Comparison of ENCODE assay signal across 8 cellular contexts in the genomic region with DNA sequence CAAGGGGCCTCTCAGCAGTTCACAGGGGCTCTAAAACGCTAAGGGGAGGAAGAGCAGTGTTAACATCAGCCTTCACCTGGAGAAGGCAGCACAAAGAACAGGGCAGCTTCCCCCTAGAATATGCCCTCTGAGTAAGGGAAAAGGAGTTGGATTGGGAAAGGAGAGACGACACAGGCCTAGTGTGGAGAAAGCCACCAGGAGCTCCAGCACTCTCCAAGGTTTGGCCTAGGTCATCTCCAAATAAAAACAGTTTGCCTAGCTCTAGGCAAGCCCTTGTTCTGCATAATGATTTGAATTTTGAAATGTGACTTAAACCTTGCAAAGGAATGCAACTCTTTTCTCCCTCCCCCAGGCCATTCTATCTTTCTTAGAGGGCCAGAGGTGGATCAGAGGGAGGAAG.
DNase-seq lines count a peak whose midpoint lies in the region; ATAC-seq and TF ChIP-seq lines count a peak whose summit lies in the region.

No MANE protein-coding gene starts in this region.

- H3K4me3 Mint-ChIP-seq in activated CD4-positive, alpha-beta memory T cell treated with anti-CD3 and anti-CD28 coated beads, Interleukin-2, amount 10 ng/mL, durations not matched to agents 7 days and 5 days, result peak overlapping the region; percentile 94

- no peaks in the 10 kb centered on the region for H3K9me3 ChIP-seq in HEK293 (ENCODE audit: control insufficient read depth, insufficient read depth, low read depth, low read length)
- no peaks in the 10 kb centered on the region for H3K9me3 ChIP-seq in hepatocyte (ENCODE audit: low read depth)
- H3K9me3 ChIP-seq in smooth muscle cell (replicated peaks; ENCODE audit: low read depth), result no peaks in the 10 kb centered on the region

- H3K36me3 Mint-ChIP-seq in activated CD4-positive, alpha-beta memory T cell treated with anti-CD3 and anti-CD28 coated beads, Interleukin-2, amount 10 ng/mL, durations not matched to agents 7 days and 5 days (ENCODE audit: low read depth), result no peaks in the 10 kb centered on the region

- ATAC-seq in HG03108 (IDR thresholded peaks at IDR 0.05; ENCODE audit: unreplicated experiment), result no peak

- H3K27me3 Mint-ChIP-seq in activated CD4-positive, alpha-beta memory T cell treated with anti-CD3 and anti-CD28 coated beads, Interleukin-2, amount 10 ng/mL, durations not matched to agents 7 days and 5 days, result no peaks in the 10 kb centered on the region

- no peak for TF ChIP-seq CTCF in HEK293 (tag by site-specific recombination; IDR thresholded peaks at IDR 0.05)
- TF ChIP-seq CTCF in hepatocyte (IDR thresholded peaks at IDR 0.05; ENCODE audit: poor library complexity), result no peak
- TF ChIP-seq CTCF in smooth muscle cell (IDR thresholded peaks at IDR 0.05; ENCODE audit: borderline replicate concordance, insufficient read depth, poor library complexity, severe bottlenecking), result no peak

- H3F3A ChIP-seq in smooth muscle cell (ENCODE audit: low read depth), result peaks cover 3% of the 10 kb centered on the region

- no peaks in the 10 kb centered on the region for H3K27me3 ChIP-seq in hepatocyte
- H3K27me3 ChIP-seq in smooth muscle cell (ENCODE audit: low read depth), result no peaks in the 10 kb centered on the region

- no peaks in the 10 kb centered on the region for H4K20me1 ChIP-seq in hepatocyte (ENCODE audit: insufficient read depth, poor library complexity, severe bottlenecking)
- no peaks in the 10 kb centered on the region for H4K20me1 ChIP-seq in smooth muscle cell (ENCODE audit: low read depth)

- WGBS in hepatocyte (ENCODE audit: low lambda C conversion rate, missing lambda C conversion rate), result 33% methylated on average over 2 of the region's 2 CpGs
- 15% methylated on average over 2 of the region's 2 CpGs for WGBS in smooth muscle cell (ENCODE audit: low lambda C conversion rate)

- no peaks in the 10 kb centered on the region for H3K36me3 ChIP-seq in HEK293 (ENCODE audit: control insufficient read depth in 2 of 2, insufficient read depth in 1 of 2, low read length in 2 of 2)
- no peaks in the 10 kb centered on the region for H3K36me3 ChIP-seq in hepatocyte (replicated peaks; ENCODE audit: insufficient read depth, low read depth)
- H3K36me3 ChIP-seq in smooth muscle cell (ENCODE audit: low read depth), result no peaks in the 10 kb centered on the region

- peak overlapping the region; percentile 46 for H3K9ac ChIP-seq in smooth muscle cell (ENCODE audit: low read depth)

- H3K4me2 ChIP-seq in hepatocyte (peak overlapping the region; percentile 73), smooth muscle cell (peak overlapping the region; percentile 84)

- no peaks in the 10 kb centered on the region for H3K9me3 Mint-ChIP-seq in activated CD4-positive, alpha-beta memory T cell treated with anti-CD3 and anti-CD28 coated beads, Interleukin-2, amount 10 ng/mL, durations not matched to agents 7 days and 5 days

- H2AFZ ChIP-seq in hepatocyte, result peak overlapping the region; percentile 47
- H2AFZ ChIP-seq in smooth muscle cell (ENCODE audit: low read depth), result peak overlapping the region; percentile 94

- peaks cover 8% of the 10 kb centered on the region for H3K4me1 ChIP-seq in HEK293 (ENCODE audit: control insufficient read depth, insufficient read depth, low read length)
- peaks cover 25% of the 10 kb centered on the region for H3K4me1 ChIP-seq in hepatocyte (ENCODE audit: insufficient read depth)
- peaks cover 65% of the 10 kb centered on the region for H3K4me1 ChIP-seq in smooth muscle cell (ENCODE audit: low read depth)

- no peaks in the 10 kb centered on the region for H3K79me2 ChIP-seq in hepatocyte
- no peaks in the 10 kb centered on the region for H3K79me2 ChIP-seq in smooth muscle cell (ENCODE audit: low read depth)

- POLR2A ChIA-PET in HEK293 (lab: Yijun Ruan, JAX), result interaction anchor here (1.0 to 3.3 kb wide), 5 partner anchors 42 to 314 kb away, joined by 3 to 142 read pairs (median 9); a partner anchor contains a TSS
- POLR2A ChIA-PET in activated CD4-positive, alpha-beta memory T cell treated with anti-CD3 and anti-CD28 coated beads, Interleukin-2, amount 10 ng/mL, durations not matched to agents 7 days and 5 days (lab: Charles Lee), result interaction anchor here (0.6 to 7.5 kb wide), 22 partner anchors 10 to 550 kb away, joined by 3 to 280 read pairs (median 4); a partner anchor contains a TSS

- no peak overlapping the region for H3K4me3 ChIP-seq in HEK293 (ENCODE audit: low read depth, low read length)
- no peak overlapping the region for H3K4me3 ChIP-seq in hepatocyte
- H3K4me3 ChIP-seq in smooth muscle cell, result peak overlapping the region; percentile 44

- H3K4me1 Mint-ChIP-seq in activated CD4-positive, alpha-beta memory T cell treated with anti-CD3 and anti-CD28 coated beads, Interleukin-2, amount 10 ng/mL, durations not matched to agents 7 days and 5 days, result peaks cover 39% of the 10 kb centered on the region

- H3K9me2 ChIP-seq in hepatocyte (replicated peaks; ENCODE audit: insufficient read depth), result no peaks in the 10 kb centered on the region

- H3K27ac ChIP-seq in HEK293 (ENCODE audit: extremely low read depth, low read depth, low read length), result peak overlapping the region; percentile 91; the same call in 1 of the 2 replicates
- peak overlapping the region; percentile 96 for H3K27ac ChIP-seq in hepatocyte
- peak overlapping the region; percentile 81 for H3K27ac ChIP-seq in smooth muscle cell (ENCODE audit: low read depth)

- CTCF ChIA-PET in HEK293 (lab: Yijun Ruan, JAX), result interaction anchor here (0.6 to 2.2 kb wide), 10 partner anchors 62 to 344 kb away, joined by 3 to 10 read pairs (median 4); a partner anchor contains a TSS
- CTCF ChIA-PET in activated CD4-positive, alpha-beta memory T cell treated with anti-CD3 and anti-CD28 coated beads, Interleukin-2, amount 10 ng/mL, durations not matched to agents 7 days and 5 days (lab: Charles Lee), result interaction anchor here (0.5 to 4.2 kb wide), 8 partner anchors 12 to 1226 kb away, joined by 3 to 54 read pairs (median 4); a partner anchor contains a TSS

- no peak for DNase-seq in activated CD4-positive, alpha-beta memory T cell treated with anti-CD3 and anti-CD28 coated beads, Interleukin-2, amount 10 ng/mL, durations not matched to agents 7 days and 5 days
- no peak for DNase-seq in hepatocyte (ENCODE audit: low spot score)
- no peak for DNase-seq in smooth muscle cell (lab: John Stamatoyannopoulos, UW; ENCODE audit: unreplicated experiment)
- DNase-seq in DMS53 treated with DMSO at 0.1 percent for 48 hours (lab: John Stamatoyannopoulos, UW; ENCODE audit: unreplicated experiment), result no peak
- no peak for DNase-seq in AML-193 (lab: John Stamatoyannopoulos, UW)
- no peak for DNase-seq in SKM-1 (lab: John Stamatoyannopoulos, UW; ENCODE audit: unreplicated experiment)

- peak overlapping the region; percentile 93 for H3K27ac Mint-ChIP-seq in activated CD4-positive, alpha-beta memory T cell treated with anti-CD3 and anti-CD28 coated beads, Interleukin-2, amount 10 ng/mL, durations not matched to agents 7 days and 5 days

TF ChIP-seq in HEK293, 187 proteins besides CTCF, POLR2A, EP300 and RAD21:
- TF ChIP-seq ZNF521 (tag by site-specific recombination; IDR thresholded peaks at IDR 0.05) (no peak), TCF7L2 (IDR thresholded peaks at IDR 0.05; ENCODE audit: borderline replicate concordance, low read depth, low read length) (peak; percentile 1; the same call in 1 of the 2 replicates)
